In genomic region chr2:160073284-160073888, GRCh38 we compare ENCODE assay signal across 17 cellular contexts. TPM values are rescaled to one million over a fixed set of nuclear protein-coding genes. Genes with fewer than 3 reads are reported as not detected.
DNase-seq lines count a peak whose midpoint lies in the region; ATAC-seq, FAIRE-seq and TF ChIP-seq lines count a peak whose summit lies in the region.
"Had no signal": no experiment of that assay in that cellular context is flagged by ENCODE, and none has a peak within 500 bp of the region (broad histone marks: within the 10 kb centered on the region; RNA-seq: fewer than 3 reads in every experiment).

No MANE protein-coding gene starts in this region.

- H3K4me2 ChIP-seq in hepatocyte (no peak overlapping the region), trophoblast cell (ENCODE audit: low read length) (no peak overlapping the region)

- no peak overlapping the region for H3K9ac ChIP-seq in trophoblast cell (ENCODE audit: low read length)

- H3K9me3 ChIP-seq in hepatocyte (ENCODE audit: low read depth), result no peaks in the 10 kb centered on the region
- peaks cover 2% of the 10 kb centered on the region for H3K9me3 ChIP-seq in trophoblast cell (ENCODE audit: insufficient read depth, low read depth, low read length)
- H3K9me3 ChIP-seq: BE2C had no signal

- FAIRE-seq in colon (lab: Jason Lieb, UNC), result peak; percentile 62
- FAIRE-seq: A204.1, GM12878, GM18507, HTR-8/SVneo had no signal

- no peak overlapping the region for H2BK12ac ChIP-seq in trophoblast cell (ENCODE audit: low read length)

- H3K14ac ChIP-seq in trophoblast cell (ENCODE audit: low read length), result no peak overlapping the region

- H3K4me1 ChIP-seq in hepatocyte (ENCODE audit: insufficient read depth) (peaks cover 31% of the 10 kb centered on the region), trophoblast cell (ENCODE audit: control insufficient read depth in 1 of 2, insufficient read depth in 2 of 2, low read length in 2 of 2) (no peaks in the 10 kb centered on the region)
- H3K4me1 ChIP-seq: BE2C had no signal

- peak overlapping the region; percentile 42 for H3K27ac ChIP-seq in hepatocyte
- H3K27ac ChIP-seq in trophoblast cell (ENCODE audit: low read depth, low read length), result no peak overlapping the region
- H3K27ac ChIP-seq: C4-2B had no signal

- no peak overlapping the region for H2AK5ac ChIP-seq in trophoblast cell (ENCODE audit: low read length)

- no peak overlapping the region for H2BK120ac ChIP-seq in trophoblast cell (ENCODE audit: insufficient read depth, low read length, poor library complexity)

- no peak for TF ChIP-seq CTCF in hepatocyte (IDR thresholded peaks at IDR 0.05; ENCODE audit: poor library complexity)

- DNase-seq in LoVo (ENCODE audit: low spot score), result peak; percentile 45
- DNase-seq in hepatocyte (ENCODE audit: low spot score), result no peak
- peak; percentile 6 to 51 for DNase-seq in trophoblast cell
- DNase-seq in NCI-H1417 treated with DMSO at 0.1 percent for 48 hours (lab: John Stamatoyannopoulos, UW), result no peak
- no peak for DNase-seq in NCI-H1092 treated with DMSO at 0.1 percent for 48 hours (lab: John Stamatoyannopoulos, UW)
- DNase-seq: BE2C; CD4-positive, alpha-beta memory T cell; DMS79 had no signal

- no peaks in the 10 kb centered on the region for H3K36me3 ChIP-seq in hepatocyte (replicated peaks; ENCODE audit: insufficient read depth, low read depth)
- H3K36me3 ChIP-seq in trophoblast cell (ENCODE audit: control insufficient read depth in 1 of 2, insufficient read depth in 2 of 2, low read length in 2 of 2), result peaks cover 0 to 2% of the 10 kb centered on the region in 2 experiments
- H3K36me3 ChIP-seq: BE2C had no signal

- no peak overlapping the region for H2BK5ac ChIP-seq in trophoblast cell (ENCODE audit: low read depth, low read length, poor library complexity)

- no peak overlapping the region for H3K4me3 ChIP-seq in hepatocyte
- H3K4me3 ChIP-seq in trophoblast cell (ENCODE audit: low read depth, low read length), result no peak overlapping the region
- H3K4me3 ChIP-seq: GM12878 had no signal

- no peak overlapping the region for H4K8ac ChIP-seq in trophoblast cell (ENCODE audit: low read depth, low read length)

- H4K91ac ChIP-seq in trophoblast cell (ENCODE audit: low read depth, low read length), result no peak overlapping the region

- no peaks in the 10 kb centered on the region for H3K9me2 ChIP-seq in hepatocyte (replicated peaks; ENCODE audit: insufficient read depth)

- no peaks in the 10 kb centered on the region for H3K79me2 ChIP-seq in hepatocyte
- no peaks in the 10 kb centered on the region for H3K79me2 ChIP-seq in trophoblast cell (ENCODE audit: control insufficient read depth, insufficient read depth, low read length, poor library complexity)

- H4K12ac ChIP-seq in trophoblast cell (ENCODE audit: low read depth, low read length), result no peak overlapping the region

- H3K27me3 ChIP-seq in hepatocyte, result no peaks in the 10 kb centered on the region
- no peaks in the 10 kb centered on the region for H3K27me3 ChIP-seq in trophoblast cell (ENCODE audit: insufficient read depth, low read length)
- H3K27me3 ChIP-seq: BE2C had no signal

- H3K79me1 ChIP-seq in trophoblast cell (ENCODE audit: low read length), result no peaks in the 10 kb centered on the region

- H3K23ac ChIP-seq in trophoblast cell (ENCODE audit: low read length), result peak overlapping the region; percentile 85

- H3K18ac ChIP-seq in trophoblast cell (ENCODE audit: low read length), result no peak overlapping the region

- H2AFZ ChIP-seq in hepatocyte (no peak overlapping the region), trophoblast cell (ENCODE audit: insufficient read depth, low read length, poor library complexity) (no peak overlapping the region)

- H4K20me1 ChIP-seq in hepatocyte (ENCODE audit: insufficient read depth, poor library complexity, severe bottlenecking), result no peaks in the 10 kb centered on the region

- no peak overlapping the region for H3K4ac ChIP-seq in trophoblast cell (ENCODE audit: low read depth, low read length)

- WGBS in hepatocyte (ENCODE audit: low lambda C conversion rate, missing lambda C conversion rate), result 66% methylated on average over 2 of the region's 2 CpGs
- no CpG with 5 or more reads among the region's 2 CpGs for WGBS in trophoblast cell (ENCODE audit: extremely low coverage, insufficient coverage, insufficient read length)

- ATAC-seq in HG03354 (IDR thresholded peaks at IDR 0.05; ENCODE audit: poor library complexity, severe bottlenecking, unreplicated experiment), result no peak
- ATAC-seq: GM12878, HCT116 had no signal

RNA-seq across cellular contexts. Expression of gene PLA2R1, which starts 11.0 kb away (rescaled TPM):
- total RNA-seq in hepatocyte, result 7.9 and 9.6 TPM in 2 replicates
- polyA plus RNA-seq in hepatocyte, result 4.9 TPM in 2 replicates
- polyA plus RNA-seq in trophoblast cell (2013), result 1.2 and 1.3 TPM in 2 replicates
- total RNA-seq: CD4-positive, alpha-beta memory T cell; G401; GM12878 had no signal
- polyA plus RNA-seq: CD4-positive, alpha-beta memory T cell had no signal

Comparison
In these comparisons a context has a peak if more than half of its experiments do, and no peak if none do; other contexts are left out.
1. DNase-seq: peak in LoVo (single experiment) and trophoblast cell (2 of 2); none in hepatocyte (single experiment), NCI-H1417 treated with DMSO at 0.1 percent for 48 hours (single experiment) and NCI-H1092 treated with DMSO at 0.1 percent for 48 hours (single experiment).